1 cellular context compared by ENCODE assay signal in the genomic region with DNA sequence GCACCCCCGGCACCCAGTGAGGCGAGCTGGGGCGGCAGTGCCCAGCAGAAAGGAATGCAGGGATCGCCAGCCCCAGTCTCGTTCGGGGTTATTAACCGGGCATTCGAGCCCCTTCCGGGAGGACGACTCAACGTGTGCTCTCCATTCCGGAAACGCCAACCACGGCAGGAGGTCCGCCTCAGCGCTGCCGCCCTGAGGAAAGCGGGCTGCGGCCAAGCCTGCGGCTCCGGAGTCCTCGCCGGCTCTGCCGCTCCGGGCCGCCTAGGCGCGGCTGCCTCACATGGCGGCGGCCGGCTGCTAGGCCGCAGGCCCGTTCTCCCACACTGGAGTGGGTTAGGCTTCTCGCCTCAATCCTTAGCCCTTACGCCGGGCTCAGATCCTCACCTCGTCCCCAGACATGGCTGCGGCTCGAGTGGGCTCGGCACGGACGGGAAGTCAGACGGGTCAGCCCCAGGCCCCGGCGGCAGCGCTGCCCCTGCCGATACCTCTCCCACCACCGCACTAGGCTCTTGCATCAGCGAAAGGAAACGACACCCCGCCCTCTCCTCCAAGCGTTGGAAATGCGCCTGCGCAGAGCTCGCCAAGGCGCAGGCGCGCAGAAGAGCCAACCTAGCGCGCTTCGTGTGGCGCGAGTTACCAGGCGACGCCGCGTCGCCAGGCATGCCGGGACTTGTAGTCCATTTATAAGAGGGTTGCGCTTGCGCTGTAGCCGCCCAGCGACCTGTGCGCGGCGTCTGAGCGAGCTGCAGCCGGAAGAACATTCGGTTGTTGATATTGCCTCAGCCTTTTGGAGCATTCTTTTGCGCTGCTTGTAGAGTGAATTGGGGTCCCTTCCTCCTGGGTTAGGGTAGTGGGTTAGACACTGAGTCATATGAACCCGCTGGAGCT.
TF ChIP-seq lines count a peak whose summit lies in the region.

A gene with protein sequence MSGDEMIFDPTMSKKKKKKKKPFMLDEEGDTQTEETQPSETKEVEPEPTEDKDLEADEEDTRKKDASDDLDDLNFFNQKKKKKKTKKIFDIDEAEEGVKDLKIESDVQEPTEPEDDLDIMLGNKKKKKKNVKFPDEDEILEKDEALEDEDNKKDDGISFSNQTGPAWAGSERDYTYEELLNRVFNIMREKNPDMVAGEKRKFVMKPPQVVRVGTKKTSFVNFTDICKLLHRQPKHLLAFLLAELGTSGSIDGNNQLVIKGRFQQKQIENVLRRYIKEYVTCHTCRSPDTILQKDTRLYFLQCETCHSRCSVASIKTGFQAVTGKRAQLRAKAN (minus strand): TSS at position 532 of the 888 bp plus-strand sequence. CDS start 133 bp downstream, at position 399.

TF ChIP-seq in K562, 482 proteins besides CTCF, POLR2A, EP300 and RAD21 (continued from another document and continues in another):
- TF ChIP-seq, protein P1, sequence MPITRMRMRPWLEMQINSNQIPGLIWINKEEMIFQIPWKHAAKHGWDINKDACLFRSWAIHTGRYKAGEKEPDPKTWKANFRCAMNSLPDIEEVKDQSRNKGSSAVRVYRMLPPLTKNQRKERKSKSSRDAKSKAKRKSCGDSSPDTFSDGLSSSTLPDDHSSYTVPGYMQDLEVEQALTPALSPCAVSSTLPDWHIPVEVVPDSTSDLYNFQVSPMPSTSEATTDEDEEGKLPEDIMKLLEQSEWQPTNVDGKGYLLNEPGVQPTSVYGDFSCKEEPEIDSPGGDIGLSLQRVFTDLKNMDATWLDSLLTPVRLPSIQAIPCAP (CRISPR knock-in tag; IDR thresholded peaks at IDR 0.05; ENCODE audit: borderline replicate concordance): no peak
- TF ChIP-seq ARID2 (IDR thresholded peaks at IDR 0.05) (no peak), CCAR2 (IDR thresholded peaks at IDR 0.05; ENCODE audit: low read depth, low read length) (no peak), BRCA1 (IDR thresholded peaks at IDR 0.05) (no peak), BRCA1 (CRISPR knock-in tag; IDR thresholded peaks at IDR 0.05) (no peak), FIP1L1 (IDR thresholded peaks at IDR 0.05; ENCODE audit: low read depth, low read length, poor library complexity, severe bottlenecking) (peak; percentile 91), PPARD (CRISPR knock-in tag; IDR thresholded peaks at IDR 0.05) (no peak), RBM15 (IDR thresholded peaks at IDR 0.05; ENCODE audit: insufficient read depth, low read length) (no peak), HDGF (IDR thresholded peaks at IDR 0.05) (no peak), ATF7 (IDR thresholded peaks at IDR 0.05) (peak; percentile 95), ARNT (IDR thresholded peaks at IDR 0.05) (no peak), SIN3A (IDR thresholded peaks at IDR 0.05; ENCODE audit: borderline replicate concordance in 2 of 2, control insufficient read depth in 1 of 2, low read depth in 2 of 2, low read length in 2 of 2) (peak; percentile 32 to 55; a peak in 2 of 4 replicates), FUS (optimal IDR thresholded peaks at IDR 0.05; ENCODE audit: low read depth, low read length) (peak; percentile 30), ZBTB8A (IDR thresholded peaks at IDR 0.05; ENCODE audit: partially characterized antibody) (no peak), NCOA2 (IDR thresholded peaks at IDR 0.05; ENCODE audit: partially characterized antibody in 2 of 2) (peak in 1 of 2 experiments; percentile 30), ZBTB17 (CRISPR knock-in tag; IDR thresholded peaks at IDR 0.05) (peak; percentile 62; the same call in 1 of the 2 replicates), SUPT5H (IDR thresholded peaks at IDR 0.05) (peak; percentile 98), DDX20 (tag; IDR thresholded peaks at IDR 0.05; ENCODE audit: low read depth) (no peak), SP2 (IDR thresholded peaks at IDR 0.05; ENCODE audit: extremely low read depth, low read depth, low read length, poor library complexity, severe bottlenecking) (no peak), NR3C1 (CRISPR knock-in tag; IDR thresholded peaks at IDR 0.05) (no peak), XRCC3 (IDR thresholded peaks at IDR 0.05) (no peak), HNRNPLL (IDR thresholded peaks at IDR 0.05; ENCODE audit: low read depth, low read length, poor library complexity, severe bottlenecking) (peak; percentile 74), ZZZ3 (IDR thresholded peaks at IDR 0.05) (no peak), HSF4 (CRISPR knock-in tag; IDR thresholded peaks at IDR 0.05; ENCODE audit: borderline replicate concordance) (no peak), ZNF444 (CRISPR knock-in tag; IDR thresholded peaks at IDR 0.05) (no peak), HNRNPL (IDR thresholded peaks at IDR 0.05; ENCODE audit: low read depth, low read length) (no peak), CEBPG (CRISPR knock-in tag; IDR thresholded peaks at IDR 0.05) (peak; percentile 99), CEBPG (tag; conservative IDR thresholded peaks at IDR 0.05 in 1 of 2, IDR thresholded peaks at IDR 0.05 in 1 of 2) (peak; percentile 96 to 97), EZH2 (IDR thresholded peaks at IDR 0.05; ENCODE audit: borderline replicate concordance, low read depth, low read length) (no peak), ZFP36 (IDR thresholded peaks at IDR 0.05; ENCODE audit: low read depth, low read length, partially characterized antibody) (no peak), CREBBP (IDR thresholded peaks at IDR 0.05; ENCODE audit: low read depth, low read length) (no peak), TAF1 (IDR thresholded peaks at IDR 0.05; ENCODE audit: control insufficient read depth, extremely low read depth, insufficient read depth, low read length, severe bottlenecking) (peak; percentile 82), CBFA2T3 (IDR thresholded peaks at IDR 0.05) (no peak)
- TF ChIP-seq, protein P2, sequence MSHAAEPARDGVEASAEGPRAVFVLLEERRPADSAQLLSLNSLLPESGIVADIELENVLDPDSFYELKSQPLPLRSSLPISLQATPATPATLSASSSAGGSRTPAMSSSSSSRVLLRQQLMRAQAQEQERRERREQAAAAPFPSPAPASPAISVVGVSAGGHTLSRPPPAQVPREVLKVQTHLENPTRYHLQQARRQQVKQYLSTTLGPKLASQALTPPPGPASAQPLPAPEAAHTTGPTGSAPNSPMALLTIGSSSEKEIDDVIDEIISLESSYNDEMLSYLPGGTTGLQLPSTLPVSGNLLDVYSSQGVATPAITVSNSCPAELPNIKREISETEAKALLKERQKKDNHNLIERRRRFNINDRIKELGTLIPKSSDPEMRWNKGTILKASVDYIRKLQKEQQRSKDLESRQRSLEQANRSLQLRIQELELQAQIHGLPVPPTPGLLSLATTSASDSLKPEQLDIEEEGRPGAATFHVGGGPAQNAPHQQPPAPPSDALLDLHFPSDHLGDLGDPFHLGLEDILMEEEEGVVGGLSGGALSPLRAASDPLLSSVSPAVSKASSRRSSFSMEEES (CRISPR knock-in tag; IDR thresholded peaks at IDR 0.05): no peak
- TF ChIP-seq, protein P3, sequence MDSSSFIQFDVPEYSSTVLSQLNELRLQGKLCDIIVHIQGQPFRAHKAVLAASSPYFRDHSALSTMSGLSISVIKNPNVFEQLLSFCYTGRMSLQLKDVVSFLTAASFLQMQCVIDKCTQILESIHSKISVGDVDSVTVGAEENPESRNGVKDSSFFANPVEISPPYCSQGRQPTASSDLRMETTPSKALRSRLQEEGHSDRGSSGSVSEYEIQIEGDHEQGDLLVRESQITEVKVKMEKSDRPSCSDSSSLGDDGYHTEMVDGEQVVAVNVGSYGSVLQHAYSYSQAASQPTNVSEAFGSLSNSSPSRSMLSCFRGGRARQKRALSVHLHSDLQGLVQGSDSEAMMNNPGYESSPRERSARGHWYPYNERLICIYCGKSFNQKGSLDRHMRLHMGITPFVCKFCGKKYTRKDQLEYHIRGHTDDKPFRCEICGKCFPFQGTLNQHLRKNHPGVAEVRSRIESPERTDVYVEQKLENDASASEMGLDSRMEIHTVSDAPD (CRISPR knock-in tag; IDR thresholded peaks at IDR 0.05): no peak
- TF ChIP-seq, protein P4, sequence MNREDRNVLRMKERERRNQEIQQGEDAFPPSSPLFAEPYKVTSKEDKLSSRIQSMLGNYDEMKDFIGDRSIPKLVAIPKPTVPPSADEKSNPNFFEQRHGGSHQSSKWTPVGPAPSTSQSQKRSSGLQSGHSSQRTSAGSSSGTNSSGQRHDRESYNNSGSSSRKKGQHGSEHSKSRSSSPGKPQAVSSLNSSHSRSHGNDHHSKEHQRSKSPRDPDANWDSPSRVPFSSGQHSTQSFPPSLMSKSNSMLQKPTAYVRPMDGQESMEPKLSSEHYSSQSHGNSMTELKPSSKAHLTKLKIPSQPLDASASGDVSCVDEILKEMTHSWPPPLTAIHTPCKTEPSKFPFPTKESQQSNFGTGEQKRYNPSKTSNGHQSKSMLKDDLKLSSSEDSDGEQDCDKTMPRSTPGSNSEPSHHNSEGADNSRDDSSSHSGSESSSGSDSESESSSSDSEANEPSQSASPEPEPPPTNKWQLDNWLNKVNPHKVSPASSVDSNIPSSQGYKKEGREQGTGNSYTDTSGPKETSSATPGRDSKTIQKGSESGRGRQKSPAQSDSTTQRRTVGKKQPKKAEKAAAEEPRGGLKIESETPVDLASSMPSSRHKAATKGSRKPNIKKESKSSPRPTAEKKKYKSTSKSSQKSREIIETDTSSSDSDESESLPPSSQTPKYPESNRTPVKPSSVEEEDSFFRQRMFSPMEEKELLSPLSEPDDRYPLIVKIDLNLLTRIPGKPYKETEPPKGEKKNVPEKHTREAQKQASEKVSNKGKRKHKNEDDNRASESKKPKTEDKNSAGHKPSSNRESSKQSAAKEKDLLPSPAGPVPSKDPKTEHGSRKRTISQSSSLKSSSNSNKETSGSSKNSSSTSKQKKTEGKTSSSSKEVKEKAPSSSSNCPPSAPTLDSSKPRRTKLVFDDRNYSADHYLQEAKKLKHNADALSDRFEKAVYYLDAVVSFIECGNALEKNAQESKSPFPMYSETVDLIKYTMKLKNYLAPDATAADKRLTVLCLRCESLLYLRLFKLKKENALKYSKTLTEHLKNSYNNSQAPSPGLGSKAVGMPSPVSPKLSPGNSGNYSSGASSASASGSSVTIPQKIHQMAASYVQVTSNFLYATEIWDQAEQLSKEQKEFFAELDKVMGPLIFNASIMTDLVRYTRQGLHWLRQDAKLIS (CRISPR knock-in tag; IDR thresholded peaks at IDR 0.05): peak; percentile 93; the same call in 1 of the 2 replicates
- TF ChIP-seq, protein P5, sequence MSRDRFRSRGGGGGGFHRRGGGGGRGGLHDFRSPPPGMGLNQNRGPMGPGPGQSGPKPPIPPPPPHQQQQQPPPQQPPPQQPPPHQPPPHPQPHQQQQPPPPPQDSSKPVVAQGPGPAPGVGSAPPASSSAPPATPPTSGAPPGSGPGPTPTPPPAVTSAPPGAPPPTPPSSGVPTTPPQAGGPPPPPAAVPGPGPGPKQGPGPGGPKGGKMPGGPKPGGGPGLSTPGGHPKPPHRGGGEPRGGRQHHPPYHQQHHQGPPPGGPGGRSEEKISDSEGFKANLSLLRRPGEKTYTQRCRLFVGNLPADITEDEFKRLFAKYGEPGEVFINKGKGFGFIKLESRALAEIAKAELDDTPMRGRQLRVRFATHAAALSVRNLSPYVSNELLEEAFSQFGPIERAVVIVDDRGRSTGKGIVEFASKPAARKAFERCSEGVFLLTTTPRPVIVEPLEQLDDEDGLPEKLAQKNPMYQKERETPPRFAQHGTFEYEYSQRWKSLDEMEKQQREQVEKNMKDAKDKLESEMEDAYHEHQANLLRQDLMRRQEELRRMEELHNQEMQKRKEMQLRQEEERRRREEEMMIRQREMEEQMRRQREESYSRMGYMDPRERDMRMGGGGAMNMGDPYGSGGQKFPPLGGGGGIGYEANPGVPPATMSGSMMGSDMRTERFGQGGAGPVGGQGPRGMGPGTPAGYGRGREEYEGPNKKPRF (IDR thresholded peaks at IDR 0.05; ENCODE audit: low read depth, low read length): no peak
- TF ChIP-seq, protein P6, sequence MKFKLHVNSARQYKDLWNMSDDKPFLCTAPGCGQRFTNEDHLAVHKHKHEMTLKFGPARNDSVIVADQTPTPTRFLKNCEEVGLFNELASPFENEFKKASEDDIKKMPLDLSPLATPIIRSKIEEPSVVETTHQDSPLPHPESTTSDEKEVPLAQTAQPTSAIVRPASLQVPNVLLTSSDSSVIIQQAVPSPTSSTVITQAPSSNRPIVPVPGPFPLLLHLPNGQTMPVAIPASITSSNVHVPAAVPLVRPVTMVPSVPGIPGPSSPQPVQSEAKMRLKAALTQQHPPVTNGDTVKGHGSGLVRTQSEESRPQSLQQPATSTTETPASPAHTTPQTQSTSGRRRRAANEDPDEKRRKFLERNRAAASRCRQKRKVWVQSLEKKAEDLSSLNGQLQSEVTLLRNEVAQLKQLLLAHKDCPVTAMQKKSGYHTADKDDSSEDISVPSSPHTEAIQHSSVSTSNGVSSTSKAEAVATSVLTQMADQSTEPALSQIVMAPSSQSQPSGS (CRISPR knock-in tag; IDR thresholded peaks at IDR 0.05): no peak
- TF ChIP-seq, protein P7, sequence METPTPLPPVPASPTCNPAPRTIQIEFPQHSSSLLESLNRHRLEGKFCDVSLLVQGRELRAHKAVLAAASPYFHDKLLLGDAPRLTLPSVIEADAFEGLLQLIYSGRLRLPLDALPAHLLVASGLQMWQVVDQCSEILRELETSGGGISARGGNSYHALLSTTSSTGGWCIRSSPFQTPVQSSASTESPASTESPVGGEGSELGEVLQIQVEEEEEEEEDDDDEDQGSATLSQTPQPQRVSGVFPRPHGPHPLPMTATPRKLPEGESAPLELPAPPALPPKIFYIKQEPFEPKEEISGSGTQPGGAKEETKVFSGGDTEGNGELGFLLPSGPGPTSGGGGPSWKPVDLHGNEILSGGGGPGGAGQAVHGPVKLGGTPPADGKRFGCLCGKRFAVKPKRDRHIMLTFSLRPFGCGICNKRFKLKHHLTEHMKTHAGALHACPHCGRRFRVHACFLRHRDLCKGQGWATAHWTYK (CRISPR knock-in tag; IDR thresholded peaks at IDR 0.05): 0 out of 2 replicates have a peak, but pooled peaks have one; percentile 54
- TF ChIP-seq, protein P8, sequence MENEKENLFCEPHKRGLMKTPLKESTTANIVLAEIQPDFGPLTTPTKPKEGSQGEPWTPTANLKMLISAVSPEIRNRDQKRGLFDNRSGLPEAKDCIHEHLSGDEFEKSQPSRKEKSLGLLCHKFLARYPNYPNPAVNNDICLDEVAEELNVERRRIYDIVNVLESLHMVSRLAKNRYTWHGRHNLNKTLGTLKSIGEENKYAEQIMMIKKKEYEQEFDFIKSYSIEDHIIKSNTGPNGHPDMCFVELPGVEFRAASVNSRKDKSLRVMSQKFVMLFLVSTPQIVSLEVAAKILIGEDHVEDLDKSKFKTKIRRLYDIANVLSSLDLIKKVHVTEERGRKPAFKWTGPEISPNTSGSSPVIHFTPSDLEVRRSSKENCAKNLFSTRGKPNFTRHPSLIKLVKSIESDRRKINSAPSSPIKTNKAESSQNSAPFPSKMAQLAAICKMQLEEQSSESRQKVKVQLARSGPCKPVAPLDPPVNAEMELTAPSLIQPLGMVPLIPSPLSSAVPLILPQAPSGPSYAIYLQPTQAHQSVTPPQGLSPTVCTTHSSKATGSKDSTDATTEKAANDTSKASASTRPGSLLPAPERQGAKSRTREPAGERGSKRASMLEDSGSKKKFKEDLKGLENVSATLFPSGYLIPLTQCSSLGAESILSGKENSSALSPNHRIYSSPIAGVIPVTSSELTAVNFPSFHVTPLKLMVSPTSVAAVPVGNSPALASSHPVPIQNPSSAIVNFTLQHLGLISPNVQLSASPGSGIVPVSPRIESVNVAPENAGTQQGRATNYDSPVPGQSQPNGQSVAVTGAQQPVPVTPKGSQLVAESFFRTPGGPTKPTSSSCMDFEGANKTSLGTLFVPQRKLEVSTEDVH (IDR thresholded peaks at IDR 0.05; ENCODE audit: low read depth, partially characterized antibody): peak; percentile 74
- TF ChIP-seq, protein P9, sequence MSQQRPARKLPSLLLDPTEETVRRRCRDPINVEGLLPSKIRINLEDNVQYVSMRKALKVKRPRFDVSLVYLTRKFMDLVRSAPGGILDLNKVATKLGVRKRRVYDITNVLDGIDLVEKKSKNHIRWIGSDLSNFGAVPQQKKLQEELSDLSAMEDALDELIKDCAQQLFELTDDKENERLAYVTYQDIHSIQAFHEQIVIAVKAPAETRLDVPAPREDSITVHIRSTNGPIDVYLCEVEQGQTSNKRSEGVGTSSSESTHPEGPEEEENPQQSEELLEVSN (IDR thresholded peaks at IDR 0.05; ENCODE audit: borderline replicate concordance in 1 of 2, extremely low read depth in 1 of 2, insufficient read depth in 1 of 2, insufficient read length in 1 of 2, low read depth in 1 of 2, low read length in 1 of 2, poor library complexity in 1 of 2, severe bottlenecking in 1 of 2): peak in 1 of 2 experiments; percentile 6
